In genomic region chr1:50978852-50979781, GRCh38 we compare ENCODE assay signal across 8 cellular contexts. TPM values are rescaled to one million over a fixed set of nuclear protein-coding genes. Genes with fewer than 3 reads are reported as not detected.
DNase-seq lines count a peak whose midpoint lies in the region; ATAC-seq and TF ChIP-seq lines count a peak whose summit lies in the region.

No MANE protein-coding gene starts in this region.

- H2AFZ ChIP-seq in fibroblast of lung (ENCODE audit: low read length): peak overlapping the region; percentile 1

- H3K27ac ChIP-seq in fibroblast of lung (ENCODE audit: insufficient read depth, low read length): peak overlapping the region; percentile 95

- no peak overlapping the region for H3K9ac ChIP-seq in fibroblast of lung (ENCODE audit: insufficient read depth, low read length)

- no peaks in the 10 kb centered on the region for H3K27me3 ChIP-seq in fibroblast of lung (ENCODE audit: control insufficient read depth, insufficient read depth, low read length)

- H3K79me2 ChIP-seq in fibroblast of lung (ENCODE audit: control insufficient read depth, insufficient read depth, low read length): peaks cover 44% of the 10 kb centered on the region

- ATAC-seq in T-helper 17 cell (peak; percentile 35), GM21619 (IDR thresholded peaks at IDR 0.05; ENCODE audit: unreplicated experiment) (no peak)

- peaks cover 2% of the 10 kb centered on the region for H3K36me3 Mint-ChIP-seq in T-helper 17 cell (ENCODE audit: low read depth)

- H3K9me3 ChIP-seq in T-helper 17 cell (ENCODE audit: control insufficient read depth, low read length, poor library complexity, severe bottlenecking) (no peaks in the 10 kb centered on the region), fibroblast of lung (ENCODE audit: control insufficient read depth, insufficient read depth, low read depth, low read length) (no peaks in the 10 kb centered on the region)

- peaks cover 24% of the 10 kb centered on the region for H3K4me1 Mint-ChIP-seq in T-helper 17 cell

- H3K4me2 ChIP-seq in fibroblast of lung (ENCODE audit: extremely low read depth, insufficient read depth, low read length): peak overlapping the region; percentile 82

- DNase-seq in DMS79 (lab: John Stamatoyannopoulos, UW): peak; percentile 55
- peak; percentile 74 for DNase-seq in LHCN-M2 (ENCODE audit: low read depth)
- DNase-seq in T-helper 17 cell: no peak
- peak in 1 of 2 donors; percentile 7 for DNase-seq in fibroblast of lung (ENCODE audit: low read depth in 2 of 2)
- DNase-seq in pons (ENCODE audit: low spot score): peak; percentile 54
- no peak for DNase-seq in AML-193 (lab: John Stamatoyannopoulos, UW)
- no peak for DNase-seq in KG1 (lab: John Stamatoyannopoulos, UW)

- H3K27me3 Mint-ChIP-seq in T-helper 17 cell: peaks cover 8% of the 10 kb centered on the region

- no peaks in the 10 kb centered on the region for H4K20me1 ChIP-seq in fibroblast of lung (ENCODE audit: control insufficient read depth, extremely low read depth, insufficient read depth, low read length)

- no peaks in the 10 kb centered on the region for H3K36me3 ChIP-seq in fibroblast of lung (ENCODE audit: control insufficient read depth, insufficient read depth, low read length)

- no peaks in the 10 kb centered on the region for H3K4me1 ChIP-seq in fibroblast of lung (ENCODE audit: control insufficient read depth, extremely low read depth, insufficient read depth, low read length)

- peak overlapping the region; percentile 68 to 75 (median 72) for H3K4me3 ChIP-seq in fibroblast of lung (replicated peaks in 1 of 4; ENCODE audit: control extremely low read depth in 1 of 4, insufficient read depth in 1 of 4, low read depth in 3 of 4, low read length in 4 of 4)

- H3K27ac Mint-ChIP-seq in T-helper 17 cell: peak overlapping the region; percentile 84

- no peak for TF ChIP-seq CTCF in fibroblast of lung (conservative IDR thresholded peaks at IDR 0.05 in 1 of 2, IDR thresholded peaks at IDR 0.05 in 1 of 2; ENCODE audit: low read depth in 1 of 2, low read length in 2 of 2)

- H3K4me3 Mint-ChIP-seq in T-helper 17 cell: peak overlapping the region; percentile 85

RNA-seq across cellular contexts. Expression of gene CDKN2C, which starts 9.1 kb away (rescaled TPM):
- total RNA-seq in LHCN-M2 (2014; rRNA removed): 67.9 and 85.2 TPM in 2 replicates
- 42.9 TPM for polyA plus RNA-seq in LHCN-M2 (2012)
- total RNA-seq in T-helper 17 cell: 1 to 10 TPM; 7.7 to 8.2 TPM
- 19.8 and 31.5 TPM in 2 replicates for total RNA-seq in fibroblast of lung
- polyA plus RNA-seq in fibroblast of lung: 24.4 and 42.8 TPM in 2 replicates
- 22.1 and 39.4 TPM in 2 replicates for polyA plus RNA-seq in fibroblast of lung (2012)
- polyA minus RNA-seq in fibroblast of lung (ENCODE audit: low replicate concordance): 5.7 and 7.2 TPM in 2 replicates

RNA-seq across cellular contexts. Expression of gene FAF1, which starts 19.1 kb away (rescaled TPM):
- total RNA-seq in LHCN-M2 (2014; rRNA removed) (65.6 and 71.9 TPM in 2 replicates), T-helper 17 cell (10 to 100 TPM; 45.8 to 50.1 TPM), fibroblast of lung (35.2 and 39.6 TPM in 2 replicates)
- 36.9 TPM for polyA plus RNA-seq in LHCN-M2 (2012)
- polyA plus RNA-seq in fibroblast of lung: 40.0 and 41.6 TPM in 2 replicates
- 54.3 and 64.6 TPM in 2 replicates for polyA plus RNA-seq in fibroblast of lung (2012)
- polyA minus RNA-seq in fibroblast of lung (ENCODE audit: low replicate concordance): 9.7 and 14.9 TPM in 2 replicates

Comparison
In these comparisons a context has a peak if more than half of its experiments do, and no peak if none do; other contexts are left out.
1. DNase-seq: peak in DMS79 (single experiment), LHCN-M2 (single experiment) and pons (single experiment); none in T-helper 17 cell (0 of 3), AML-193 (0 of 2) and KG1 (single experiment).